15 cellular contexts compared by ENCODE assay signal in genomic region chr3:180749796-180750195, GRCh38.
DNase-seq lines count a peak whose midpoint lies in the region; ATAC-seq and TF ChIP-seq lines count a peak whose summit lies in the region.
"Had no signal": no experiment of that assay in that cellular context is flagged by ENCODE, and none has a peak within 500 bp of the region (broad histone marks: within the 10 kb centered on the region; RNA-seq: fewer than 3 reads in every experiment).

No MANE protein-coding gene starts in this region.

- H3K4me3 Mint-ChIP-seq in stimulated activated naive CD8-positive, alpha-beta T cell treated with anti-CD3 and anti-CD28 coated beads, Interleukin-15, amount 100 ng/mL, for 72 hours: no peak overlapping the region
- no peak overlapping the region for H3K4me3 Mint-ChIP-seq in endodermal cell

- no peaks in the 10 kb centered on the region for H3K36me3 Mint-ChIP-seq in endodermal cell (ENCODE audit: low read depth)

- no peaks in the 10 kb centered on the region for H4K20me1 ChIP-seq in MM.1S (ENCODE audit: insufficient read depth, low read length)

- no peak overlapping the region for H3K9ac ChIP-seq in MM.1S (ENCODE audit: low read length)
- H3K9ac ChIP-seq in adipocyte (ENCODE audit: low read length): peak overlapping the region; percentile 56
- H3K9ac ChIP-seq in endodermal cell (ENCODE audit: extremely low read depth, low read length, poor library complexity, severe bottlenecking): no peak overlapping the region

- H3K27ac Mint-ChIP-seq in stimulated activated naive CD8-positive, alpha-beta T cell treated with anti-CD3 and anti-CD28 coated beads, Interleukin-15, amount 100 ng/mL, for 72 hours: peak overlapping the region in 1 of 2 donors; percentile 17
- no peak overlapping the region for H3K27ac Mint-ChIP-seq in endodermal cell

- H2AFZ ChIP-seq in MM.1S (ENCODE audit: low read length): peak overlapping the region; percentile 17; the same call in 1 of the 2 replicates

- H3K9me3 Mint-ChIP-seq in stimulated activated naive CD8-positive, alpha-beta T cell treated with anti-CD3 and anti-CD28 coated beads, Interleukin-15, amount 100 ng/mL, for 72 hours: no peaks in the 10 kb centered on the region
- no peaks in the 10 kb centered on the region for H3K9me3 Mint-ChIP-seq in endodermal cell

- ATAC-seq in stimulated activated naive CD8-positive, alpha-beta T cell treated with anti-CD3 and anti-CD28 coated beads, Interleukin-15, amount 100 ng/mL, for 72 hours: peak; percentile 26
- no peak for ATAC-seq in stimulated activated naive CD8-positive, alpha-beta T cell treated with anti-CD3 and anti-CD28 coated beads, Interleukin-15, Interleukin-2, amounts not matched to agents 100 U/mL and 50 U/mL, for 24 hours
- ATAC-seq in GM19395 (IDR thresholded peaks at IDR 0.05; ENCODE audit: unreplicated experiment): no peak

- DNase-seq in stimulated activated naive CD8-positive, alpha-beta T cell treated with anti-CD3 and anti-CD28 coated beads, Interleukin-15, amount 100 ng/mL, for 72 hours: no peak
- no peak for DNase-seq in stimulated activated naive CD8-positive, alpha-beta T cell treated with anti-CD3 and anti-CD28 coated beads, Interleukin-15, Interleukin-2, amounts not matched to agents 100 U/mL and 50 U/mL, for 24 hours
- DNase-seq in MM.1S (peak; percentile 76), adipocyte (ENCODE audit: low read depth) (peak; percentile 4), NCI-H1417 treated with DMSO at 0.1 percent for 48 hours (lab: John Stamatoyannopoulos, UW) (no peak), endodermal cell (no peak)
- DNase-seq: BE2C, DMS79, GOT3, KG1, MV-4-11, NCI-H187 treated with DMSO at 0.1 percent for 48 hours, NCI-H510A, SJCRH30 had no signal

- H3K27me3 Mint-ChIP-seq in stimulated activated naive CD8-positive, alpha-beta T cell treated with anti-CD3 and anti-CD28 coated beads, Interleukin-15, amount 100 ng/mL, for 72 hours: no peaks in the 10 kb centered on the region
- no peaks in the 10 kb centered on the region for H3K27me3 Mint-ChIP-seq in endodermal cell (ENCODE audit: insufficient read depth)

- H3K27me3 ChIP-seq in MM.1S (replicated peaks; ENCODE audit: insufficient read depth, low read length): no peaks in the 10 kb centered on the region
- H3K27me3 ChIP-seq in adipocyte (replicated peaks; ENCODE audit: control insufficient read depth, insufficient read depth, low read length): no peaks in the 10 kb centered on the region
- H3K27me3 ChIP-seq in endodermal cell (ENCODE audit: control insufficient read depth, insufficient read depth, low read length, poor library complexity, severe bottlenecking): no peaks in the 10 kb centered on the region
- H3K27me3 ChIP-seq: BE2C, SJCRH30 had no signal

- H3K36me3 ChIP-seq in MM.1S (replicated peaks; ENCODE audit: insufficient read depth, low read length): no peaks in the 10 kb centered on the region
- H3K36me3 ChIP-seq in adipocyte (ENCODE audit: control insufficient read depth, insufficient read depth, low read length, severe bottlenecking): no peaks in the 10 kb centered on the region
- H3K36me3 ChIP-seq in endodermal cell (ENCODE audit: control insufficient read depth, insufficient read depth, low read length): no peaks in the 10 kb centered on the region
- H3K36me3 ChIP-seq: BE2C, SJCRH30 had no signal

- H3K4me2 ChIP-seq in MM.1S (ENCODE audit: low read depth, low read length): peak overlapping the region; percentile 17; the same call in 1 of the 2 replicates

- H3K4me1 ChIP-seq in MM.1S (ENCODE audit: low read length): no peaks in the 10 kb centered on the region
- H3K4me1 ChIP-seq in adipocyte (ENCODE audit: control insufficient read depth, insufficient read depth, low read length): peaks cover 37% of the 10 kb centered on the region
- no peaks in the 10 kb centered on the region for H3K4me1 ChIP-seq in endodermal cell (ENCODE audit: control insufficient read depth, insufficient read depth, low read length)
- H3K4me1 ChIP-seq: BE2C, SJCRH30 had no signal

- H3K27ac ChIP-seq in MM.1S (ENCODE audit: low read length): no peak overlapping the region
- H3K27ac ChIP-seq in endodermal cell (ENCODE audit: low read depth, low read length): no peak overlapping the region
- H3K27ac ChIP-seq: SJCRH30 had no signal

- H3K9me3 ChIP-seq in MM.1S (replicated peaks; ENCODE audit: insufficient read depth, low read length): no peaks in the 10 kb centered on the region
- H3K9me3 ChIP-seq in adipocyte (ENCODE audit: control insufficient read depth, low read length): no peaks in the 10 kb centered on the region
- no peaks in the 10 kb centered on the region for H3K9me3 ChIP-seq in endodermal cell (ENCODE audit: control insufficient read depth, low read length)
- H3K9me3 ChIP-seq: BE2C, SJCRH30 had no signal

- H3K4me1 Mint-ChIP-seq in stimulated activated naive CD8-positive, alpha-beta T cell treated with anti-CD3 and anti-CD28 coated beads, Interleukin-15, amount 100 ng/mL, for 72 hours: no peaks in the 10 kb centered on the region
- H3K4me1 Mint-ChIP-seq in endodermal cell: peaks cover 7% of the 10 kb centered on the region

- no peaks in the 10 kb centered on the region for H3K79me2 ChIP-seq in MM.1S (ENCODE audit: low read length)

- no peaks in the 10 kb centered on the region for H3F3A ChIP-seq in MM.1S (ENCODE audit: insufficient read depth, low read length)

- TF ChIP-seq CTCF in MM.1S (IDR thresholded peaks at IDR 0.05; ENCODE audit: low read length) (no peak), endodermal cell (conservative IDR thresholded peaks at IDR 0.05) (no peak)

- no peaks in the 10 kb centered on the region for H3K9me2 ChIP-seq in MM.1S (replicated peaks; ENCODE audit: insufficient read depth, low read length)

- H3K4me3 ChIP-seq in MM.1S (ENCODE audit: low read length) (no peak overlapping the region), adipocyte (ENCODE audit: low read length) (no peak overlapping the region), endodermal cell (ENCODE audit: low read length) (no peak overlapping the region)
- H3K4me3 ChIP-seq: SJCRH30 had no signal

Comparison
In these comparisons a context has a peak if more than half of its experiments do, and no peak if none do; other contexts are left out.
1. DNase-seq: peak in MM.1S (single experiment) and adipocyte (single experiment); none in stimulated activated naive CD8-positive, alpha-beta T cell treated with anti-CD3 and anti-CD28 coated beads, Interleukin-15, amount 100 ng/mL, for 72 hours (0 of 2), stimulated activated naive CD8-positive, alpha-beta T cell treated with anti-CD3 and anti-CD28 coated beads, Interleukin-15, Interleukin-2, amounts not matched to agents 100 U/mL and 50 U/mL, for 24 hours (single experiment), NCI-H1417 treated with DMSO at 0.1 percent for 48 hours (single experiment) and endodermal cell (single experiment).